Comparison of ENCODE assay signal across 13 cellular contexts in the genomic region with DNA sequence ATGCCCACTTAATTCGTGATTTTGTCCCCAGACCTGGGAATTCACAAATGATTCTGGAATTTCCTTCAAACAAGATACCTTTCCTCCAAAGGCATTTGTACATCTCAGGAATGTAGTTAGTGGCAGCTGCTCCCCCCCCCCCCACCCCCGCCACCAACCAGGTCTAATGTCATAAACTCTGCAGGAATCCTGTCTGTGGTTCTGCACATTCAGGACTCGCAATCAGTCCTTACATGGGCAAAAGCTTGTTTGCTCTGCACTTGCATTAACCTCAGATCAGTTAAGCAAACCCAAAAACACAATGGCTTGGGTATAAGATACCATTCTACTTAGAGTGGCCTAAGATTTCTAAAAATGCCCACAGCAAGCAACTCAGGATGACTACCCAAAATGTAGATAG.
DNase-seq lines count a peak whose midpoint lies in the region; FAIRE-seq and TF ChIP-seq lines count a peak whose summit lies in the region.
"Had no signal": no experiment of that assay in that cellular context is flagged by ENCODE, and none has a peak within 500 bp of the region (broad histone marks: within the 10 kb centered on the region; RNA-seq: fewer than 3 reads in every experiment).

No MANE protein-coding gene starts in this region.

- no peak for TF ChIP-seq CTCF in choroid plexus epithelial cell (conservative IDR thresholded peaks at IDR 0.05; ENCODE audit: low read depth, low read length)
- no peak for TF ChIP-seq CTCF in prostate gland (IDR thresholded peaks at IDR 0.05)

- H3K27me3 ChIP-seq in prostate gland (replicated peaks; ENCODE audit: insufficient read depth), result no peaks in the 10 kb centered on the region
- H3K27me3 ChIP-seq: BLaER1 treated with 17β-estradiol and CSF1 and Interleukin-3, amounts not matched to agents 10 nM and 100 nM had no signal

- no peaks in the 10 kb centered on the region for H3K36me3 ChIP-seq in prostate gland
- H3K36me3 ChIP-seq: BLaER1 treated with 17β-estradiol and CSF1 and Interleukin-3, amounts not matched to agents 10 nM and 100 nM had no signal

- H3K4me3 ChIP-seq in choroid plexus epithelial cell (ENCODE audit: low read depth, low read length), result no peak overlapping the region
- H3K4me3 ChIP-seq in prostate gland, result no peak overlapping the region
- H3K4me3 ChIP-seq: BLaER1 treated with 17β-estradiol and CSF1 and Interleukin-3, amounts not matched to agents 10 nM and 100 nM had no signal

- no peak overlapping the region for H3K27ac ChIP-seq in prostate gland
- H3K27ac ChIP-seq: BLaER1 treated with 17β-estradiol and CSF1 and Interleukin-3, amounts not matched to agents 10 nM and 100 nM; parathyroid adenoma had no signal

- no peaks in the 10 kb centered on the region for H3K9me3 ChIP-seq in prostate gland
- H3K9me3 ChIP-seq: BLaER1 treated with 17β-estradiol and CSF1 and Interleukin-3, amounts not matched to agents 10 nM and 100 nM had no signal

- H3K4me1 ChIP-seq in prostate gland (replicated peaks), result no peaks in the 10 kb centered on the region
- H3K4me1 ChIP-seq: parathyroid adenoma had no signal

- TF ChIP-seq POLR2A in prostate gland (IDR thresholded peaks at IDR 0.05), result no peak

- DNase-seq in EL (peak; percentile 80), M059J (ENCODE audit: low read depth) (peak; percentile 96), choroid plexus epithelial cell (ENCODE audit: low read depth) (peak; percentile 84), non-pigmented ciliary epithelial cell (ENCODE audit: low read depth) (peak; percentile 91), prostate gland (ENCODE audit: low spot score) (no peak), GM19239 (ENCODE audit: insufficient read length, low spot score) (no peak), NCI-H2196 treated with DMSO at 0.1 percent for 48 hours (lab: John Stamatoyannopoulos, UW; ENCODE audit: unreplicated experiment) (no peak), NCI-H2171 (lab: John Stamatoyannopoulos, UW) (no peak)
- DNase-seq: activated CD8-positive, alpha-beta memory T cell treated with anti-CD3 and anti-CD28 coated beads, Interleukin-2, amount 10 ng/mL, durations not matched to agents 7 days and 5 days; activated gamma-delta T cell treated with Interleukin-2 at 50 U/mL for 16 hours; effector memory CD4-positive, alpha-beta T cell had no signal

- WGBS in prostate gland, result 74% methylated on average over 3 of the region's 3 CpGs

- no peak for FAIRE-seq in GM19239 (lab: Jason Lieb, UNC)

- intact Hi-C loops in prostate gland (cut with DNase I), result no loop called here

Comparison
In these comparisons a context has a peak if more than half of its experiments do, and no peak if none do; other contexts are left out.
1. DNase-seq: peak in EL (single experiment), M059J (single experiment), choroid plexus epithelial cell (single experiment) and non-pigmented ciliary epithelial cell (single experiment); none in prostate gland (single experiment), GM19239 (single experiment), NCI-H2196 treated with DMSO at 0.1 percent for 48 hours (single experiment) and NCI-H2171 (single experiment).